Comparison of ENCODE assay signal across 20 cellular contexts in genomic region chr19:20028611-20029010, GRCh38. TPM values are rescaled to one million over a fixed set of nuclear protein-coding genes. Genes with fewer than 3 reads are reported as not detected.
"Had no signal": no experiment of that assay in that cellular context is flagged by ENCODE, and none has a peak within 500 bp of the region (broad histone marks: within the 10 kb centered on the region; RNA-seq: fewer than 3 reads in every experiment).

No MANE protein-coding gene starts in this region.

- DNase-seq: activated CD4-positive, alpha-beta T cell treated with anti-CD3 and anti-CD28 coated beads for 48 hours; activated CD4-positive, alpha-beta T cell treated with anti-CD3 and anti-CD28 coated beads, Interleukin-2, amount 50 U/mL, for 48 hours; activated CD8-positive, alpha-beta memory T cell treated with anti-CD3 and anti-CD28 coated beads, Interleukin-2, amount 10 ng/mL, durations not matched to agents 7 days and 5 days; activated effector memory CD4-positive, alpha-beta T cell treated with anti-CD3 and anti-CD28 coated beads, Interleukin-2, amount 50 U/mL, for 16 hours; activated naive CD4-positive, alpha-beta T cell treated with anti-CD3 and anti-CD28 coated beads for 36 hours; activated T-cell treated with anti-CD3 and anti-CD28 coated beads, Interleukin-2, amount 50 U/mL, for 24 hours; brain microvascular endothelial cell; MG63; MV-4-11; NCI-H1092 treated with DMSO at 0.1 percent for 48 hours; NCI-H1436; NCI-H187; NCI-H2081 treated with DMSO at 0.1 percent for 48 hours; NCI-H446; NCI-H524; PC-3; SHP77 had no signal

- H3K4me3 ChIP-seq: cardiac muscle cell, MG63 had no signal

- H3K27me3 ChIP-seq: brain microvascular endothelial cell, cardiac muscle cell, MG63 had no signal

- ATAC-seq: activated CD4-positive, CD25-positive, alpha-beta regulatory T cell treated with anti-CD3 and anti-CD28 coated beads, Interleukin-2, amount 50 U/mL, for 24 hours; activated CD8-positive, alpha-beta memory T cell treated with anti-CD3 and anti-CD28 coated beads, Interleukin-2, amount 10 ng/mL, durations not matched to agents 7 days and 5 days; PC-3 had no signal

- H3K36me3 ChIP-seq: brain microvascular endothelial cell had no signal

- H3K27ac ChIP-seq: brain microvascular endothelial cell, cardiac muscle cell had no signal

RNA-seq across cellular contexts. Expression of gene ZNF682, which starts 10.7 kb away (rescaled TPM):
- total RNA-seq: SK-MEL-5 had no signal

RNA-seq across cellular contexts. Expression of gene ZNF90, which starts 49.2 kb away (rescaled TPM):
- total RNA-seq: PC-3 had no signal
